ENCODE assay signal across 9 cellular contexts in the genomic region with DNA sequence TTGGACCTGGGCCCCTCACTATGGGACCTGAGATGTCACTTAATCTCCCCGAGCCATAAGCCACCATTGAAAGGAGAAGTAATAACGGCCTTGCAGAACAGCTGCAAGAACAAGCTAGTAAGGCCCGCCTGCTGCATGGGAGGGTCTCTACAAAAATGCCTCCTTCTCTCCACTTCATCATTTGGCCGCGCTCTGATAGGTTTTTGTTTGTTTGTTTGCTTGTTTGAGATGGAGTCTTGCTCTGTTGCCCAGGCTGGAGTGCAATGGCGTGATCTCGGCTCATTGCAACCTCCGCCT.
"Had no signal": no experiment of that assay in that cellular context is flagged by ENCODE, and none has a peak within 500 bp of the region (broad histone marks: within the 10 kb centered on the region; RNA-seq: fewer than 3 reads in every experiment).

No MANE protein-coding gene starts in this region.

- H3K27ac ChIP-seq: epithelial cell of prostate, gastroesophageal sphincter, psoas muscle, sigmoid colon had no signal

- H3K9me3 Mint-ChIP-seq: activated naive CD4-positive, alpha-beta T cell treated with anti-CD3 and anti-CD28 coated beads, Interleukin-2, amount 50 U/mL, for 72 hours; dendritic cell treated with granulocyte-macrophage colony-stimulating factor and Interleukin-4, amounts not matched to agents 40 ng/mL and 50 ng/mL, for 4 days; effector memory CD8-positive, alpha-beta T cell; type B pancreatic cell; WTC11 had no signal

- H3K27me3 ChIP-seq: gastroesophageal sphincter, sigmoid colon had no signal

- H3K36me3 ChIP-seq: gastroesophageal sphincter, sigmoid colon had no signal

- H3K27ac Mint-ChIP-seq: activated naive CD4-positive, alpha-beta T cell treated with anti-CD3 and anti-CD28 coated beads, Interleukin-2, amount 50 U/mL, for 72 hours; dendritic cell treated with granulocyte-macrophage colony-stimulating factor and Interleukin-4, amounts not matched to agents 40 ng/mL and 50 ng/mL, for 4 days; type B pancreatic cell; WTC11 had no signal

- H3K27me3 Mint-ChIP-seq: effector memory CD8-positive, alpha-beta T cell had no signal

- H3K4me3 Mint-ChIP-seq: dendritic cell treated with granulocyte-macrophage colony-stimulating factor and Interleukin-4, amounts not matched to agents 40 ng/mL and 50 ng/mL, for 4 days; effector memory CD8-positive, alpha-beta T cell; type B pancreatic cell; WTC11 had no signal

- H3K4me3 ChIP-seq: gastroesophageal sphincter, psoas muscle, sigmoid colon had no signal

- H3K36me3 Mint-ChIP-seq: activated naive CD4-positive, alpha-beta T cell treated with anti-CD3 and anti-CD28 coated beads, Interleukin-2, amount 50 U/mL, for 72 hours; type B pancreatic cell; WTC11 had no signal

- H3K9me3 ChIP-seq: gastroesophageal sphincter, psoas muscle, sigmoid colon had no signal
